8 cellular contexts compared by ENCODE assay signal in genomic region chr2:127675335-127676261, GRCh38. TPM values are rescaled to one million over a fixed set of nuclear protein-coding genes. Genes with fewer than 3 reads are reported as not detected.
DNase-seq lines count a peak whose midpoint lies in the region; ATAC-seq lines count a peak whose summit lies in the region.

Gene LIMS2, minus strand, starts transcription at chr2:127675530. Its CDS starts 506 bp downstream, at chr2:127675024.

- no CpG with 5 or more reads among the region's 56 CpGs for WGBS in trophoblast cell (ENCODE audit: extremely low coverage, insufficient coverage, insufficient read length)

- peaks cover 64% of the 10 kb centered on the region for H3K27me3 Mint-ChIP-seq in activated T-cell treated with anti-CD3 and anti-CD28 coated beads, Interleukin-2, amount 50 U/mL, for 4 hours (ENCODE audit: low read depth)
- H3K27me3 Mint-ChIP-seq in activated T-helper 1 cell treated with anti-CD3 and anti-CD28 coated beads, Interleukin-12 subunit alpha, Interleukin-12 subunit beta, Interleukin-2, Interleukin-4 antibody, amounts not matched to agents 30 ng/mL and 10 ng/mL and 1 ng/mL, durations not matched to agents 14 hours and 24 hours and 36 hours (ENCODE audit: insufficient read depth) = peaks cover 53% of the 10 kb centered on the region

- no peak within 1 kb of the TSS for H3K27ac ChIP-seq in trophoblast cell (ENCODE audit: low read depth, low read length)

- H3K9ac ChIP-seq in trophoblast cell (ENCODE audit: low read length) = peak within 1 kb of the TSS; percentile 68

- peaks cover 11% of the 10 kb centered on the region for H3K4me1 Mint-ChIP-seq in activated T-cell treated with anti-CD3 and anti-CD28 coated beads, Interleukin-2, amount 50 U/mL, for 4 hours (ENCODE audit: low read depth)
- H3K4me1 Mint-ChIP-seq in activated T-helper 1 cell treated with anti-CD3 and anti-CD28 coated beads, Interleukin-12 subunit alpha, Interleukin-12 subunit beta, Interleukin-2, Interleukin-4 antibody, amounts not matched to agents 30 ng/mL and 10 ng/mL and 1 ng/mL, durations not matched to agents 14 hours and 24 hours and 36 hours (ENCODE audit: low read depth) = peaks cover 10% of the 10 kb centered on the region

- peak within 1 kb of the TSS; percentile 83 for H3K4me3 ChIP-seq in trophoblast cell (ENCODE audit: low read depth, low read length)

- H4K91ac ChIP-seq in trophoblast cell (ENCODE audit: low read depth, low read length) = peak within 1 kb of the TSS; percentile 46

- peak within 1 kb of the TSS; percentile 56 for H2BK120ac ChIP-seq in trophoblast cell (ENCODE audit: insufficient read depth, low read length, poor library complexity)

- H3K4me1 ChIP-seq in trophoblast cell (ENCODE audit: control insufficient read depth in 1 of 2, insufficient read depth in 2 of 2, low read length in 2 of 2) = peaks cover 6 to 8% of the 10 kb centered on the region in 2 experiments

- H3K4me2 ChIP-seq in trophoblast cell (ENCODE audit: low read length) = peak within 1 kb of the TSS; percentile 80

- no peaks in the 10 kb centered on the region for H3K36me3 ChIP-seq in trophoblast cell (ENCODE audit: control insufficient read depth in 1 of 2, insufficient read depth in 2 of 2, low read length in 2 of 2)

- peak within 1 kb of the TSS; percentile 78 for H3K4me3 Mint-ChIP-seq in activated T-cell treated with anti-CD3 and anti-CD28 coated beads, Interleukin-2, amount 50 U/mL, for 4 hours
- H3K4me3 Mint-ChIP-seq in activated T-helper 1 cell treated with anti-CD3 and anti-CD28 coated beads, Interleukin-12 subunit alpha, Interleukin-12 subunit beta, Interleukin-2, Interleukin-4 antibody, amounts not matched to agents 30 ng/mL and 10 ng/mL and 1 ng/mL, durations not matched to agents 14 hours and 24 hours and 36 hours = peak within 1 kb of the TSS; percentile 72

- H3K79me2 ChIP-seq in trophoblast cell (ENCODE audit: control insufficient read depth, insufficient read depth, low read length, poor library complexity) = peaks cover 3% of the 10 kb centered on the region

- peak within 1 kb of the TSS; percentile 25 for H3K14ac ChIP-seq in trophoblast cell (ENCODE audit: low read length)

- intact Hi-C loops in activated T-helper 1 cell treated with anti-CD3 and anti-CD28 coated beads, Interleukin-12 subunit alpha, Interleukin-12 subunit beta, Interleukin-2, Interleukin-4 antibody, amounts not matched to agents 30 ng/mL and 10 ng/mL and 1 ng/mL, durations not matched to agents 14 hours and 24 hours and 36 hours (cut with micrococcal nuclease) = no loop called here
- intact Hi-C loops in cardiac septum (cut with DNase I) = loop anchor here (10.0 kb wide), 1 partner anchor 271 kb away; no protein-coding TSS in a partner anchor

- H3K9me3 Mint-ChIP-seq in activated T-cell treated with anti-CD3 and anti-CD28 coated beads, Interleukin-2, amount 50 U/mL, for 4 hours = no peaks in the 10 kb centered on the region
- H3K9me3 Mint-ChIP-seq in activated T-helper 1 cell treated with anti-CD3 and anti-CD28 coated beads, Interleukin-12 subunit alpha, Interleukin-12 subunit beta, Interleukin-2, Interleukin-4 antibody, amounts not matched to agents 30 ng/mL and 10 ng/mL and 1 ng/mL, durations not matched to agents 14 hours and 24 hours and 36 hours = no peaks in the 10 kb centered on the region

- DNase-seq in activated T-cell treated with anti-CD3 and anti-CD28 coated beads, Interleukin-2, amount 50 U/mL, for 4 hours = no peak
- DNase-seq in activated T-cell treated with anti-CD3 and anti-CD28 coated beads, Interleukin-2, amount 50 U/mL, for 1 hour = no peak
- no peak for DNase-seq in activated T-helper 1 cell treated with anti-CD3 and anti-CD28 coated beads, Interleukin-12 subunit alpha, Interleukin-12 subunit beta, Interleukin-2, Interleukin-4 antibody, amounts not matched to agents 30 ng/mL and 10 ng/mL and 1 ng/mL, durations not matched to agents 14 hours and 24 hours and 36 hours (ENCODE audit: low spot score)
- DNase-seq in cardiac septum (ENCODE audit: low spot score) (no peak), trophoblast cell (peak; percentile 15 to 55), hippocampal formation (lab: John Stamatoyannopoulos, UW) (no peak)

- peak within 1 kb of the TSS; percentile 7 for H3K18ac ChIP-seq in trophoblast cell (ENCODE audit: low read length)

- H2AFZ ChIP-seq in trophoblast cell (ENCODE audit: insufficient read depth, low read length, poor library complexity) = peak within 1 kb of the TSS; percentile 43

- peaks cover 4% of the 10 kb centered on the region for H3K27me3 ChIP-seq in trophoblast cell (ENCODE audit: insufficient read depth, low read length)

- H4K8ac ChIP-seq in trophoblast cell (ENCODE audit: low read depth, low read length) = no peak within 1 kb of the TSS

- H4K12ac ChIP-seq in trophoblast cell (ENCODE audit: low read depth, low read length) = peak within 1 kb of the TSS; percentile 54

- no peak within 1 kb of the TSS for H3K4ac ChIP-seq in trophoblast cell (ENCODE audit: low read depth, low read length)

- peaks cover 5% of the 10 kb centered on the region for H3K9me3 ChIP-seq in trophoblast cell (ENCODE audit: insufficient read depth, low read depth, low read length)

- H3K79me1 ChIP-seq in trophoblast cell (ENCODE audit: low read length) = peaks cover 5% of the 10 kb centered on the region

- ATAC-seq in activated T-cell treated with anti-CD3 and anti-CD28 coated beads, Interleukin-2, amount 50 U/mL, for 4 hours = peak in 1 of 2 donors; percentile 16
- ATAC-seq in GM21786 (IDR thresholded peaks at IDR 0.05; ENCODE audit: unreplicated experiment) (no peak), HG03354 (IDR thresholded peaks at IDR 0.05; ENCODE audit: poor library complexity, severe bottlenecking, unreplicated experiment) (no peak)

- H2BK5ac ChIP-seq in trophoblast cell (ENCODE audit: low read depth, low read length, poor library complexity) = no peak within 1 kb of the TSS

- H3K23ac ChIP-seq in trophoblast cell (ENCODE audit: low read length) = no peak within 1 kb of the TSS

- H2AK5ac ChIP-seq in trophoblast cell (ENCODE audit: low read length) = no peak within 1 kb of the TSS

- no peak within 1 kb of the TSS for H2BK12ac ChIP-seq in trophoblast cell (ENCODE audit: low read length)

- no peak within 1 kb of the TSS for H3K27ac Mint-ChIP-seq in activated T-helper 1 cell treated with anti-CD3 and anti-CD28 coated beads, Interleukin-12 subunit alpha, Interleukin-12 subunit beta, Interleukin-2, Interleukin-4 antibody, amounts not matched to agents 30 ng/mL and 10 ng/mL and 1 ng/mL, durations not matched to agents 14 hours and 24 hours and 36 hours

- H3K36me3 Mint-ChIP-seq in activated T-cell treated with anti-CD3 and anti-CD28 coated beads, Interleukin-2, amount 50 U/mL, for 4 hours (ENCODE audit: insufficient read depth) = no peaks in the 10 kb centered on the region
- no peaks in the 10 kb centered on the region for H3K36me3 Mint-ChIP-seq in activated T-helper 1 cell treated with anti-CD3 and anti-CD28 coated beads, Interleukin-12 subunit alpha, Interleukin-12 subunit beta, Interleukin-2, Interleukin-4 antibody, amounts not matched to agents 30 ng/mL and 10 ng/mL and 1 ng/mL, durations not matched to agents 14 hours and 24 hours and 36 hours (ENCODE audit: low read depth)

RNA-seq across cellular contexts. Expression of gene LIMS2, which starts in this region (rescaled TPM):
- 1 to 10 TPM; 4.4 to 8.8 (median 5.2) TPM for total RNA-seq in activated T-cell treated with anti-CD3 and anti-CD28 coated beads, Interleukin-2, amount 50 U/mL, for 4 hours
- total RNA-seq in activated T-helper 1 cell treated with anti-CD3 and anti-CD28 coated beads, Interleukin-12 subunit alpha, Interleukin-12 subunit beta, Interleukin-2, Interleukin-4 antibody, amounts not matched to agents 30 ng/mL and 10 ng/mL and 1 ng/mL, durations not matched to agents 14 hours and 24 hours and 36 hours = 4.8 and 5.1 TPM in 2 replicates
- 207 TPM for total RNA-seq in cardiac septum
- 14.6 and 16.2 TPM in 2 replicates for polyA plus RNA-seq in trophoblast cell (2013)

Comparison
In these comparisons a context has a peak if more than half of its experiments do, and no peak if none do; other contexts are left out.
1. RNA of gene LIMS2 (total RNA-seq): 207 TPM in cardiac septum (single experiment); 4.4 to 8.8 TPM in activated T-cell treated with anti-CD3 and anti-CD28 coated beads, Interleukin-2, amount 50 U/mL, for 4 hours and 4.8 to 5.1 TPM in activated T-helper 1 cell treated with anti-CD3 and anti-CD28 coated beads, Interleukin-12 subunit alpha, Interleukin-12 subunit beta, Interleukin-2, Interleukin-4 antibody, amounts not matched to agents 30 ng/mL and 10 ng/mL and 1 ng/mL, durations not matched to agents 14 hours and 24 hours and 36 hours; every median in the first group is over 10 times any median in the second.
2. DNase-seq: peak in trophoblast cell (2 of 2); none in activated T-cell treated with anti-CD3 and anti-CD28 coated beads, Interleukin-2, amount 50 U/mL, for 4 hours (single experiment), activated T-cell treated with anti-CD3 and anti-CD28 coated beads, Interleukin-2, amount 50 U/mL, for 1 hour (single experiment), activated T-helper 1 cell treated with anti-CD3 and anti-CD28 coated beads, Interleukin-12 subunit alpha, Interleukin-12 subunit beta, Interleukin-2, Interleukin-4 antibody, amounts not matched to agents 30 ng/mL and 10 ng/mL and 1 ng/mL, durations not matched to agents 14 hours and 24 hours and 36 hours (single experiment), cardiac septum (single experiment) and hippocampal formation (0 of 2).